ENCODE assay signal across 38 cellular contexts in the genomic region with DNA sequence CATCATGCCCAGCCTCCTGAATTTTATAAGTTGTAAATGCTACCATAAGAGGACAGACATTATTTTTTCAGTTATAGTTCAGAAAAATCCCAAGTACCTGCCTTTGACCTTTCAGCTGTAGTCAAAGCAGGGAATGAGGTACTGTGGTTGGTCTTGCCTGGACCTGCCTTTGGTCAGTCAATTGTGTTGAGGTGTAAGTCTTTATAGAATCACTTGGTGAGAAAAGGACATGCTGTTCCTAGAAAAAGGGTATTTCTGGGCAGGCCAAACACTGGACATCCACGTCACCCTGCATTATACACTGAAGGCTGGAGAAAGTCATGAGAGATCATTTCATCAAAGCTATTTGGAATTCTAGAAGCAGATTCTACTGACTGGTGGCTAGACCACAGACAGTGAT. TPM values are rescaled to one million over a fixed set of nuclear protein-coding genes. Genes with fewer than 3 reads are reported as not detected.
"Had no signal": no experiment of that assay in that cellular context is flagged by ENCODE, and none has a peak within 500 bp of the region (broad histone marks: within the 10 kb centered on the region; RNA-seq: fewer than 3 reads in every experiment).

No MANE protein-coding gene starts in this region.

- H3K4me1 ChIP-seq: ascending aorta, esophagus squamous epithelium, gastroesophageal sphincter had no signal

- H3K4me3 Mint-ChIP-seq: activated B cell treated with CpG ODN at 0.5 μM for 24 hours; activated CD4-positive, alpha-beta memory T cell treated with anti-CD3 and anti-CD28 coated beads for 36 hours; activated CD4-positive, alpha-beta T cell treated with anti-CD3 and anti-CD28 coated beads for 36 hours; activated CD4-positive, alpha-beta T cell treated with anti-CD3 and anti-CD28 coated beads, Interleukin-2, amount 10 ng/mL, durations not matched to agents 24 days and 14 days; activated CD8-positive, alpha-beta memory T cell treated with anti-CD3 and anti-CD28 coated beads, Interleukin-2, amount 10 ng/mL, durations not matched to agents 7 days and 5 days; activated CD8-positive, alpha-beta T cell treated with anti-CD3 and anti-CD28 coated beads, Interleukin-2, amount 10 ng/mL, durations not matched to agents 7 days and 5 days; activated naive CD4-positive, alpha-beta T cell treated with anti-CD3 and anti-CD28 coated beads, Interleukin-2, amount 10 ng/mL, durations not matched to agents 7 days and 5 days; activated naive CD8-positive, alpha-beta T cell treated with anti-CD3 and anti-CD28 coated beads, Interleukin-2, amount 10 ng/mL, durations not matched to agents 7 days and 5 days; activated T-cell treated with anti-CD3 and anti-CD28 coated beads, Interleukin-2, amount 50 U/mL, for 24 hours; activated T-cell treated with anti-CD3 and anti-CD28 coated beads, Interleukin-2, amount 50 U/mL, for 72 hours; brain had no signal

- H3K36me3 ChIP-seq: ascending aorta, esophagus squamous epithelium, gastroesophageal sphincter, heart right ventricle had no signal

- H3K27ac Mint-ChIP-seq: activated B cell treated with CpG ODN at 0.5 μM for 24 hours; activated CD4-positive, alpha-beta memory T cell treated with anti-CD3 and anti-CD28 coated beads for 36 hours; activated CD4-positive, alpha-beta T cell treated with anti-CD3 and anti-CD28 coated beads for 36 hours; activated CD4-positive, alpha-beta T cell treated with anti-CD3 and anti-CD28 coated beads, Interleukin-2, amount 10 ng/mL, durations not matched to agents 24 days and 14 days; activated CD8-positive, alpha-beta memory T cell treated with anti-CD3 and anti-CD28 coated beads, Interleukin-2, amount 10 ng/mL, durations not matched to agents 7 days and 5 days; activated CD8-positive, alpha-beta T cell treated with anti-CD3 and anti-CD28 coated beads, Interleukin-2, amount 10 ng/mL, durations not matched to agents 7 days and 5 days; activated naive CD4-positive, alpha-beta T cell treated with anti-CD3 and anti-CD28 coated beads, Interleukin-2, amount 10 ng/mL, durations not matched to agents 7 days and 5 days; activated naive CD4-positive, alpha-beta T cell treated with anti-CD3 and anti-CD28 coated beads, Interleukin-2, amount 50 U/mL, for 72 hours; activated naive CD8-positive, alpha-beta T cell treated with anti-CD3 and anti-CD28 coated beads, Interleukin-2, amount 10 ng/mL, durations not matched to agents 7 days and 5 days; activated T-cell treated with anti-CD3 and anti-CD28 coated beads, Interleukin-2, amount 50 U/mL, for 24 hours; activated T-cell treated with anti-CD3 and anti-CD28 coated beads, Interleukin-2, amount 50 U/mL, for 72 hours; brain had no signal

- H3K4me2 ChIP-seq: hepatocyte had no signal

- H3K4me1 Mint-ChIP-seq: activated B cell treated with CpG ODN at 0.5 μM for 24 hours; activated CD4-positive, alpha-beta T cell treated with anti-CD3 and anti-CD28 coated beads for 36 hours; activated CD4-positive, alpha-beta T cell treated with anti-CD3 and anti-CD28 coated beads, Interleukin-2, amount 10 ng/mL, durations not matched to agents 24 days and 14 days; activated CD8-positive, alpha-beta memory T cell treated with anti-CD3 and anti-CD28 coated beads, Interleukin-2, amount 10 ng/mL, durations not matched to agents 7 days and 5 days; activated naive CD4-positive, alpha-beta T cell treated with anti-CD3 and anti-CD28 coated beads, Interleukin-2, amount 10 ng/mL, durations not matched to agents 7 days and 5 days; activated naive CD8-positive, alpha-beta T cell treated with anti-CD3 and anti-CD28 coated beads, Interleukin-2, amount 10 ng/mL, durations not matched to agents 7 days and 5 days; brain had no signal

- H3K27ac ChIP-seq: ascending aorta, esophagus squamous epithelium, gastroesophageal sphincter, heart right ventricle, hepatocyte had no signal

- H3K9me3 ChIP-seq: ascending aorta, esophagus squamous epithelium, gastroesophageal sphincter, heart right ventricle had no signal

- H3K36me3 Mint-ChIP-seq: activated CD4-positive, alpha-beta memory T cell treated with anti-CD3 and anti-CD28 coated beads for 36 hours; activated CD8-positive, alpha-beta memory T cell treated with anti-CD3 and anti-CD28 coated beads, Interleukin-2, amount 10 ng/mL, durations not matched to agents 7 days and 5 days; activated naive CD4-positive, alpha-beta T cell treated with anti-CD3 and anti-CD28 coated beads, Interleukin-2, amount 50 U/mL, for 72 hours had no signal

- H3K4me3 ChIP-seq: ascending aorta, esophagus squamous epithelium, gastroesophageal sphincter, heart right ventricle, hepatocyte had no signal

- H3K79me2 ChIP-seq: hepatocyte had no signal

- H3K27me3 ChIP-seq: ascending aorta, esophagus squamous epithelium, gastroesophageal sphincter, heart right ventricle, hepatocyte had no signal

- FAIRE-seq: colon, endometrium, endothelial cell of umbilical vein had no signal

- ATAC-seq: activated CD4-positive, alpha-beta T cell treated with anti-CD3 and anti-CD28 coated beads for 36 hours; activated CD4-positive, CD25-positive, alpha-beta regulatory T cell treated with anti-CD3 and anti-CD28 coated beads, Interleukin-2, amount 50 U/mL, for 24 hours; activated CD8-positive, alpha-beta memory T cell treated with anti-CD3 and anti-CD28 coated beads, Interleukin-2, amount 10 ng/mL, durations not matched to agents 7 days and 5 days; activated CD8-positive, alpha-beta T cell treated with anti-CD3 and anti-CD28 coated beads, Interleukin-2, amount 10 ng/mL, durations not matched to agents 7 days and 5 days; activated naive CD4-positive, alpha-beta T cell treated with anti-CD3 and anti-CD28 coated beads, Interleukin-2, amount 50 U/mL, for 72 hours; activated T-cell treated with anti-CD3 and anti-CD28 coated beads, Interleukin-2, amount 50 U/mL, for 72 hours; gastroesophageal sphincter; heart right ventricle had no signal

- H2AFZ ChIP-seq: hepatocyte had no signal

- H3K9me3 Mint-ChIP-seq: activated B cell treated with CpG ODN at 0.5 μM for 24 hours; activated CD4-positive, alpha-beta memory T cell treated with anti-CD3 and anti-CD28 coated beads for 36 hours; activated CD4-positive, alpha-beta T cell treated with anti-CD3 and anti-CD28 coated beads, Interleukin-2, amount 10 ng/mL, durations not matched to agents 24 days and 14 days; activated naive CD4-positive, alpha-beta T cell treated with anti-CD3 and anti-CD28 coated beads, Interleukin-2, amount 10 ng/mL, durations not matched to agents 7 days and 5 days; activated naive CD4-positive, alpha-beta T cell treated with anti-CD3 and anti-CD28 coated beads, Interleukin-2, amount 50 U/mL, for 72 hours; activated naive CD8-positive, alpha-beta T cell treated with anti-CD3 and anti-CD28 coated beads, Interleukin-2, amount 10 ng/mL, durations not matched to agents 7 days and 5 days; activated T-cell treated with anti-CD3 and anti-CD28 coated beads, Interleukin-2, amount 50 U/mL, for 24 hours; activated T-cell treated with anti-CD3 and anti-CD28 coated beads, Interleukin-2, amount 50 U/mL, for 72 hours; brain had no signal

- H3K27me3 Mint-ChIP-seq: activated B cell treated with CpG ODN at 0.5 μM for 24 hours; activated CD4-positive, alpha-beta memory T cell treated with anti-CD3 and anti-CD28 coated beads for 36 hours; activated CD4-positive, alpha-beta T cell treated with anti-CD3 and anti-CD28 coated beads for 36 hours; activated CD4-positive, alpha-beta T cell treated with anti-CD3 and anti-CD28 coated beads, Interleukin-2, amount 10 ng/mL, durations not matched to agents 24 days and 14 days; activated CD8-positive, alpha-beta memory T cell treated with anti-CD3 and anti-CD28 coated beads, Interleukin-2, amount 10 ng/mL, durations not matched to agents 7 days and 5 days; activated naive CD4-positive, alpha-beta T cell treated with anti-CD3 and anti-CD28 coated beads, Interleukin-2, amount 10 ng/mL, durations not matched to agents 7 days and 5 days; activated naive CD8-positive, alpha-beta T cell treated with anti-CD3 and anti-CD28 coated beads, Interleukin-2, amount 10 ng/mL, durations not matched to agents 7 days and 5 days; activated T-cell treated with anti-CD3 and anti-CD28 coated beads, Interleukin-2, amount 50 U/mL, for 24 hours; brain had no signal

- DNase-seq: activated B cell treated with CpG ODN at 0.5 μM for 24 hours; activated CD4-positive, alpha-beta memory T cell treated with anti-CD3 and anti-CD28 coated beads for 36 hours; activated CD4-positive, alpha-beta T cell treated with anti-CD3 and anti-CD28 coated beads for 36 hours; activated CD4-positive, alpha-beta T cell treated with anti-CD3 and anti-CD28 coated beads, Interleukin-2, amount 10 ng/mL, durations not matched to agents 24 days and 14 days; activated CD8-positive, alpha-beta memory T cell treated with anti-CD3 and anti-CD28 coated beads, Interleukin-2, amount 10 ng/mL, durations not matched to agents 7 days and 5 days; activated CD8-positive, alpha-beta memory T cell treated with anti-CD3 and anti-CD28 coated beads, Interleukin-2, amount 50 U/mL, for 48 hours; activated CD8-positive, alpha-beta T cell treated with anti-CD3 and anti-CD28 coated beads, Interleukin-2, amount 10 ng/mL, durations not matched to agents 7 days and 5 days; activated gamma-delta T cell; activated naive CD4-positive, alpha-beta T cell; activated naive CD4-positive, alpha-beta T cell treated with anti-CD3 and anti-CD28 coated beads, Interleukin-2, amount 10 ng/mL, durations not matched to agents 7 days and 5 days; activated naive CD8-positive, alpha-beta T cell treated with anti-CD3 and anti-CD28 coated beads, Interleukin-2, amount 10 ng/mL, durations not matched to agents 7 days and 5 days; activated T-cell treated with anti-CD3 and anti-CD28 coated beads for 4 hours; activated T-cell treated with anti-CD3 and anti-CD28 coated beads, Interleukin-2, amount 50 U/mL, for 24 hours; activated T-cell treated with anti-CD3 and anti-CD28 coated beads, Interleukin-2, amount 50 U/mL, for 72 hours; caudate nucleus; cortex of kidney; dermis blood vessel endothelial cell; effector CD8-positive, alpha-beta T cell; erythroblast; esophagus squamous epithelium; foreskin melanocyte; heart right ventricle; T-helper 2 cell had no signal

RNA-seq across cellular contexts. Expression of a gene that starts 59.4 kb away (rescaled TPM):
- total RNA-seq: activated B cell treated with CpG ODN at 0.5 μM for 24 hours; activated CD4-positive, alpha-beta memory T cell treated with anti-CD3 and anti-CD28 coated beads for 36 hours; activated CD4-positive, alpha-beta T cell treated with anti-CD3 and anti-CD28 coated beads for 36 hours; activated CD4-positive, alpha-beta T cell treated with anti-CD3 and anti-CD28 coated beads, Interleukin-2, amount 10 ng/mL, durations not matched to agents 24 days and 14 days; activated CD8-positive, alpha-beta memory T cell treated with anti-CD3 and anti-CD28 coated beads for 36 hours; activated CD8-positive, alpha-beta memory T cell treated with anti-CD3 and anti-CD28 coated beads, Interleukin-2, amount 10 ng/mL, durations not matched to agents 7 days and 5 days; activated CD8-positive, alpha-beta T cell treated with anti-CD3 and anti-CD28 coated beads, Interleukin-2, amount 10 ng/mL, durations not matched to agents 7 days and 5 days; activated naive CD4-positive, alpha-beta T cell treated with anti-CD3 and anti-CD28 coated beads, Interleukin-2, amount 50 U/mL, for 72 hours; activated naive CD8-positive, alpha-beta T cell treated with anti-CD3 and anti-CD28 coated beads, Interleukin-2, amount 10 ng/mL, durations not matched to agents 7 days and 5 days; activated T-cell treated with anti-CD3 and anti-CD28 coated beads, Interleukin-2, amount 50 U/mL, for 72 hours; ascending aorta; chondrocyte; dermis blood vessel endothelial cell; endothelial cell of umbilical vein; esophagus squamous epithelium; fibroblast of lung; fibroblast of villous mesenchyme; glomerular endothelial cell; heart right ventricle; hepatocyte; T-helper 1 cell treated with Interleukin-12 subunit alpha and Interleukin-12 subunit beta and Interleukin-4 antibody, amounts not matched to agents 30 ng/mL and 1 ng/mL, for 36 hours had no signal
- polyA plus RNA-seq: endothelial cell of umbilical vein, fibroblast of lung had no signal
